Comparison of ENCODE assay signal across 1 cellular context in genomic region chr12:34347367-34347766, GRCh38.
TF ChIP-seq lines count a peak whose summit lies in the region.

No MANE protein-coding gene starts in this region.

TF ChIP-seq in K562, 482 proteins besides CTCF, POLR2A, EP300 and RAD21 (continued from another document and continues in another):
- no peak for TF ChIP-seq ZNF449 (CRISPR knock-in tag; IDR thresholded peaks at IDR 0.05)
- TF ChIP-seq EP400 (IDR thresholded peaks at IDR 0.05), result peak; percentile 54; the same call in 1 of the 2 replicates
- TF ChIP-seq TEAD4 (IDR thresholded peaks at IDR 0.05; ENCODE audit: low read length), result peak; percentile 37; the same call in 1 of the 2 replicates
- TF ChIP-seq TEAD4 (CRISPR knock-in tag; IDR thresholded peaks at IDR 0.05; ENCODE audit: borderline replicate concordance), result no peak
- no peak for TF ChIP-seq ID3 (CRISPR knock-in tag; IDR thresholded peaks at IDR 0.05)
- no peak for TF ChIP-seq ID3 (tag; IDR thresholded peaks at IDR 0.05)
- TF ChIP-seq YBX1 (IDR thresholded peaks at IDR 0.05), result no peak
- no peak for TF ChIP-seq ERF (CRISPR knock-in tag; IDR thresholded peaks at IDR 0.05)
- no peak for TF ChIP-seq HMGXB4 (CRISPR knock-in tag; IDR thresholded peaks at IDR 0.05)
- TF ChIP-seq TCFL5 (CRISPR knock-in tag; conservative IDR thresholded peaks at IDR 0.05), result no peak
- no peak for TF ChIP-seq ZNF24 (IDR thresholded peaks at IDR 0.05)
- TF ChIP-seq DDX20 (tag; IDR thresholded peaks at IDR 0.05; ENCODE audit: low read depth), result no peak
- no peak for TF ChIP-seq ZFP1 (CRISPR knock-in tag; IDR thresholded peaks at IDR 0.05)
- no peak for TF ChIP-seq ZNF778 (CRISPR knock-in tag; IDR thresholded peaks at IDR 0.05)
- TF ChIP-seq FOXM1 (IDR thresholded peaks at IDR 0.05; ENCODE audit: low read depth), result no peak
- no peak for TF ChIP-seq FOXM1 (CRISPR knock-in tag; IDR thresholded peaks at IDR 0.05; ENCODE audit: low read depth)
- peak; percentile 83; the same call in 1 of the 2 replicates for TF ChIP-seq KLF6 (CRISPR knock-in tag; IDR thresholded peaks at IDR 0.05; ENCODE audit: borderline replicate concordance)
- no peak for TF ChIP-seq ZNF586 (CRISPR knock-in tag; conservative IDR thresholded peaks at IDR 0.05)
- TF ChIP-seq NFATC3 (IDR thresholded peaks at IDR 0.05), result no peak
- no peak for TF ChIP-seq CC2D1A (IDR thresholded peaks at IDR 0.05)
- no peak for TF ChIP-seq PHB (CRISPR knock-in tag; IDR thresholded peaks at IDR 0.05)
- no peak for TF ChIP-seq ZNF282 (CRISPR knock-in tag; IDR thresholded peaks at IDR 0.05)
- peak; percentile 83 for TF ChIP-seq ZBTB2 (IDR thresholded peaks at IDR 0.05)
- TF ChIP-seq TFAP4 (CRISPR knock-in tag; IDR thresholded peaks at IDR 0.05; ENCODE audit: borderline replicate concordance), result no peak
- TF ChIP-seq ZNF668 (CRISPR knock-in tag; IDR thresholded peaks at IDR 0.05), result no peak
- peak; percentile 52 for TF ChIP-seq MYC (IDR thresholded peaks at IDR 0.05; ENCODE audit: low read depth, low read length)
- no peak for TF ChIP-seq MYC (CRISPR knock-in tag; IDR thresholded peaks at IDR 0.05; ENCODE audit: borderline replicate concordance, low read depth)
- TF ChIP-seq BCLAF1 (IDR thresholded peaks at IDR 0.05; ENCODE audit: borderline replicate concordance in 1 of 2, control insufficient read depth in 1 of 2, low read depth in 2 of 2, low read length in 1 of 2), result no peak
- TF ChIP-seq TAF1 (IDR thresholded peaks at IDR 0.05; ENCODE audit: control insufficient read depth, extremely low read depth, insufficient read depth, low read length, severe bottlenecking), result peak; percentile 37
- TF ChIP-seq GATAD2B (IDR thresholded peaks at IDR 0.05; ENCODE audit: borderline replicate concordance), result peak; percentile 47; the same call in 1 of the 2 replicates
- TF ChIP-seq ZFP36 (IDR thresholded peaks at IDR 0.05; ENCODE audit: low read depth, low read length, partially characterized antibody), result no peak
- no peak for TF ChIP-seq GTF3C2 (IDR thresholded peaks at IDR 0.05; ENCODE audit: borderline replicate concordance, extremely low read depth, insufficient read length)
- TF ChIP-seq ZBTB33 (CRISPR knock-in tag; IDR thresholded peaks at IDR 0.05), result no peak; the same call in 1 of the 2 replicates
- TF ChIP-seq CBX1 (IDR thresholded peaks at IDR 0.05; ENCODE audit: low read depth), result 0 out of 2 replicates have a peak, but pooled peaks have one; percentile 27
- TF ChIP-seq ESRRA (IDR thresholded peaks at IDR 0.05; ENCODE audit: borderline replicate concordance, low read depth), result 0 out of 2 replicates have a peak, but pooled peaks have one; percentile 15
- peak in 1 of 2 experiments; percentile 41; a peak in 2 of 4 replicates for TF ChIP-seq MNT (conservative IDR thresholded peaks at IDR 0.05)
- no peak for TF ChIP-seq IRF9 (tag; IDR thresholded peaks at IDR 0.05)
- no peak for TF ChIP-seq ILK (tag; IDR thresholded peaks at IDR 0.05; ENCODE audit: borderline replicate concordance, low read depth)
- TF ChIP-seq TAF9B (IDR thresholded peaks at IDR 0.05; ENCODE audit: partially characterized antibody), result no peak
- no peak for TF ChIP-seq ZNF76 (CRISPR knock-in tag; IDR thresholded peaks at IDR 0.05; ENCODE audit: borderline replicate concordance)
- no peak for TF ChIP-seq SREBF2 (CRISPR knock-in tag; IDR thresholded peaks at IDR 0.05)
- no peak for TF ChIP-seq FUS (optimal IDR thresholded peaks at IDR 0.05; ENCODE audit: low read depth, low read length)
- no peak for TF ChIP-seq ZNF766 (CRISPR knock-in tag; conservative IDR thresholded peaks at IDR 0.05)
- 0 out of 2 replicates have a peak, but pooled peaks have one; percentile 7 for TF ChIP-seq JUND (IDR thresholded peaks at IDR 0.05; ENCODE audit: borderline replicate concordance, low read depth, low read length)
- peak; percentile 9; the same call in 1 of the 3 replicates for TF ChIP-seq JUND (tag; IDR thresholded peaks at IDR 0.05; ENCODE audit: borderline replicate concordance, low read depth, low read length)
- TF ChIP-seq KLF16 (IDR thresholded peaks at IDR 0.05), result no peak
- TF ChIP-seq NR2F6 (CRISPR knock-in tag; IDR thresholded peaks at IDR 0.05), result no peak
- peak; percentile 90 to 92 for TF ChIP-seq NRF1 (conservative IDR thresholded peaks at IDR 0.05 in 1 of 2, IDR thresholded peaks at IDR 0.05 in 1 of 2)
- TF ChIP-seq ZNF695 (CRISPR knock-in tag; IDR thresholded peaks at IDR 0.05), result no peak
- no peak for TF ChIP-seq IFI16 (CRISPR knock-in tag; IDR thresholded peaks at IDR 0.05)
- TF ChIP-seq RBM22 (IDR thresholded peaks at IDR 0.05; ENCODE audit: low read depth, low read length, poor library complexity, severe bottlenecking), result no peak
- TF ChIP-seq GATA2 (CRISPR knock-in tag; IDR thresholded peaks at IDR 0.05), result no peak
- TF ChIP-seq NFIC (IDR thresholded peaks at IDR 0.05), result peak; percentile 90
- TF ChIP-seq SP2 (IDR thresholded peaks at IDR 0.05; ENCODE audit: extremely low read depth, low read depth, low read length, poor library complexity, severe bottlenecking), result no peak
- TF ChIP-seq MTF1 (CRISPR knock-in tag; IDR thresholded peaks at IDR 0.05; ENCODE audit: borderline replicate concordance), result no peak
- TF ChIP-seq SLC30A9 (CRISPR knock-in tag; IDR thresholded peaks at IDR 0.05), result no peak
